1 cellular context compared by ENCODE assay signal in the genomic region with DNA sequence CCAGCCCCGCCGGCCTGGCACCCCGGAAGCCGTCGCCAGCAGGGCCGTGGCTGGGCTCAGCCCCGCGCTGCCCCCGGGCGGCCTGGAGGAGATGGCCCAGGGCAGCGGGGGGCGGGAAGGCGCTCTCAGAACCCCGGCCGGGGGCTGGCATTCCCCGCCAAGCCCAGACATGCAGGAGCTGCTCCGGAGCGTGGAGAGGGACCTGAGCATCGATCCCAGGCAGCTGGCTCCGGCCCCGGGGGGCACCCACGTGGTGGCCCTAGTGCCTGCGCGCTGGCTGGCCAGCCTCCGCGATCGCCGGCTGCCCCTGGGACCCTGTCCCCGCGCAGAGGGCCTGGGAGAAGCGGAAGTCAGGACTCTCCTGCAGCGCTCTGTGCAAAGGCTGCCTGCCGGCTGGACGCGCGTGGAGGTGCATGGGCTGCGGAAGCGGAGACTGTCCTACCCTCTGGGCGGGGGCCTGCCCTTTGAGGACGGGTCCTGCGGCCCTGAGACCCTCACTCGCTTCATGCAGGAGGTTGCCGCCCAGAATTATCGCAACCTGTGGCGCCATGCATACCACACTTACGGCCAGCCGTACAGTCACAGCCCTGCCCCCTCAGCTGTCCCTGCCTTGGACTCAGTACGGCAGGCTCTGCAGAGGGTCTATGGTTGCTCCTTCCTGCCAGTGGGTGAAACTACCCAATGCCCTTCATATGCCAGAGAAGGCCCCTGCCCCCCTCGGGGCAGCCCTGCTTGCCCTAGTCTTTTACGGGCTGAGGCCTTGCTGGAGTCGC.
TF ChIP-seq lines count a peak whose summit lies in the region.

No MANE protein-coding gene starts in this region.

TF ChIP-seq in HepG2, 621 proteins besides CTCF, POLR2A, EP300 and RAD21 (continued from another document and continues in another):
- TF ChIP-seq, protein P1, sequence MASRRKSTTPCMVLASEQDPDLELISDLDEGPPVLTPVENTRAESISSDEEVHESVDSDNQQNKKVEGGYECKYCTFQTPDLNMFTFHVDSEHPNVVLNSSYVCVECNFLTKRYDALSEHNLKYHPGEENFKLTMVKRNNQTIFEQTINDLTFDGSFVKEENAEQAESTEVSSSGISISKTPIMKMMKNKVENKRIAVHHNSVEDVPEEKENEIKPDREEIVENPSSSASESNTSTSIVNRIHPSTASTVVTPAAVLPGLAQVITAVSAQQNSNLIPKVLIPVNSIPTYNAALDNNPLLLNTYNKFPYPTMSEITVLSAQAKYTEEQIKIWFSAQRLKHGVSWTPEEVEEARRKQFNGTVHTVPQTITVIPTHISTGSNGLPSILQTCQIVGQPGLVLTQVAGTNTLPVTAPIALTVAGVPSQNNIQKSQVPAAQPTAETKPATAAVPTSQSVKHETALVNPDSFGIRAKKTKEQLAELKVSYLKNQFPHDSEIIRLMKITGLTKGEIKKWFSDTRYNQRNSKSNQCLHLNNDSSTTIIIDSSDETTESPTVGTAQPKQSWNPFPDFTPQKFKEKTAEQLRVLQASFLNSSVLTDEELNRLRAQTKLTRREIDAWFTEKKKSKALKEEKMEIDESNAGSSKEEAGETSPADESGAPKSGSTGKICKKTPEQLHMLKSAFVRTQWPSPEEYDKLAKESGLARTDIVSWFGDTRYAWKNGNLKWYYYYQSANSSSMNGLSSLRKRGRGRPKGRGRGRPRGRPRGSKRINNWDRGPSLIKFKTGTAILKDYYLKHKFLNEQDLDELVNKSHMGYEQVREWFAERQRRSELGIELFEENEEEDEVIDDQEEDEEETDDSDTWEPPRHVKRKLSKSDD (CRISPR knock-in tag; IDR thresholded peaks at IDR 0.05; ENCODE audit: low read depth), result peak; percentile 51; the same call in 1 of the 2 replicates
- TF ChIP-seq TBP (CRISPR knock-in tag; IDR thresholded peaks at IDR 0.05) (no peak), TSC22D2 (CRISPR knock-in tag; IDR thresholded peaks at IDR 0.05; ENCODE audit: borderline replicate concordance) (0 out of 2 replicates have a peak, but pooled peaks have one; percentile 39), MAFK (conservative IDR thresholded peaks at IDR 0.05 in 1 of 2, IDR thresholded peaks at IDR 0.05 in 1 of 2; ENCODE audit: low read length in 2 of 2) (no peak), KLF13 (CRISPR knock-in tag; IDR thresholded peaks at IDR 0.05) (no peak), NFYB (CRISPR knock-in tag; IDR thresholded peaks at IDR 0.05) (no peak), KLF11 (CRISPR knock-in tag; IDR thresholded peaks at IDR 0.05) (no peak), ZMAT3 (CRISPR knock-in tag; conservative IDR thresholded peaks at IDR 0.05) (peak; percentile 36; the same call in 1 of the 2 replicates), ATM (IDR thresholded peaks at IDR 0.05; ENCODE audit: borderline replicate concordance) (no peak), MAZ (IDR thresholded peaks at IDR 0.05; ENCODE audit: borderline replicate concordance, low read depth, low read length) (no peak), MAZ (CRISPR knock-in tag; IDR thresholded peaks at IDR 0.05; ENCODE audit: low read depth) (no peak; the same call in none of the 2 replicates), KDM2A (CRISPR knock-in tag; IDR thresholded peaks at IDR 0.05; ENCODE audit: borderline replicate concordance, low read depth) (peak; percentile 6; the same call in 1 of the 2 replicates), MAFG (CRISPR knock-in tag; IDR thresholded peaks at IDR 0.05) (no peak), ZNF790 (CRISPR knock-in tag; IDR thresholded peaks at IDR 0.05; ENCODE audit: borderline replicate concordance) (peak; percentile 79; the same call in 1 of the 2 replicates), ELF3 (CRISPR knock-in tag; IDR thresholded peaks at IDR 0.05) (peak; percentile 45; the same call in 1 of the 2 replicates), STAG1 (CRISPR knock-in tag; IDR thresholded peaks at IDR 0.05) (no peak; the same call in 1 of the 2 replicates), NFRKB (IDR thresholded peaks at IDR 0.05) (no peak), PCBP1 (IDR thresholded peaks at IDR 0.05; ENCODE audit: borderline replicate concordance, low read depth, low read length) (no peak), TEAD3 (CRISPR knock-in tag; optimal IDR thresholded peaks at IDR 0.05; ENCODE audit: borderline replicate concordance) (no peak), ZBTB7A (CRISPR knock-in tag; IDR thresholded peaks at IDR 0.05) (0 out of 2 replicates have a peak, but pooled peaks have one; percentile 67), U2AF1 (optimal IDR thresholded peaks at IDR 0.05; ENCODE audit: low read depth, low read length) (no peak), ZFP36 (IDR thresholded peaks at IDR 0.05; ENCODE audit: borderline replicate concordance, low read depth, low read length, partially characterized antibody) (no peak)
- TF ChIP-seq, protein P2, sequence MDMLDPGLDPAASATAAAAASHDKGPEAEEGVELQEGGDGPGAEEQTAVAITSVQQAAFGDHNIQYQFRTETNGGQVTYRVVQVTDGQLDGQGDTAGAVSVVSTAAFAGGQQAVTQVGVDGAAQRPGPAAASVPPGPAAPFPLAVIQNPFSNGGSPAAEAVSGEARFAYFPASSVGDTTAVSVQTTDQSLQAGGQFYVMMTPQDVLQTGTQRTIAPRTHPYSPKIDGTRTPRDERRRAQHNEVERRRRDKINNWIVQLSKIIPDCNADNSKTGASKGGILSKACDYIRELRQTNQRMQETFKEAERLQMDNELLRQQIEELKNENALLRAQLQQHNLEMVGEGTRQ (IDR thresholded peaks at IDR 0.05; ENCODE audit: low read depth, low read length), result no peak
- TF ChIP-seq, protein P2 (CRISPR knock-in tag; IDR thresholded peaks at IDR 0.05; ENCODE audit: borderline replicate concordance), result no peak
- TF ChIP-seq, protein P3, sequence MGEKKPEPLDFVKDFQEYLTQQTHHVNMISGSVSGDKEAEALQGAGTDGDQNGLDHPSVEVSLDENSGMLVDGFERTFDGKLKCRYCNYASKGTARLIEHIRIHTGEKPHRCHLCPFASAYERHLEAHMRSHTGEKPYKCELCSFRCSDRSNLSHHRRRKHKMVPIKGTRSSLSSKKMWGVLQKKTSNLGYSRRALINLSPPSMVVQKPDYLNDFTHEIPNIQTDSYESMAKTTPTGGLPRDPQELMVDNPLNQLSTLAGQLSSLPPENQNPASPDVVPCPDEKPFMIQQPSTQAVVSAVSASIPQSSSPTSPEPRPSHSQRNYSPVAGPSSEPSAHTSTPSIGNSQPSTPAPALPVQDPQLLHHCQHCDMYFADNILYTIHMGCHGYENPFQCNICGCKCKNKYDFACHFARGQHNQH (CRISPR knock-in tag; IDR thresholded peaks at IDR 0.05), result peak; percentile 31; the same call in 1 of the 2 replicates
- TF ChIP-seq, protein P4, sequence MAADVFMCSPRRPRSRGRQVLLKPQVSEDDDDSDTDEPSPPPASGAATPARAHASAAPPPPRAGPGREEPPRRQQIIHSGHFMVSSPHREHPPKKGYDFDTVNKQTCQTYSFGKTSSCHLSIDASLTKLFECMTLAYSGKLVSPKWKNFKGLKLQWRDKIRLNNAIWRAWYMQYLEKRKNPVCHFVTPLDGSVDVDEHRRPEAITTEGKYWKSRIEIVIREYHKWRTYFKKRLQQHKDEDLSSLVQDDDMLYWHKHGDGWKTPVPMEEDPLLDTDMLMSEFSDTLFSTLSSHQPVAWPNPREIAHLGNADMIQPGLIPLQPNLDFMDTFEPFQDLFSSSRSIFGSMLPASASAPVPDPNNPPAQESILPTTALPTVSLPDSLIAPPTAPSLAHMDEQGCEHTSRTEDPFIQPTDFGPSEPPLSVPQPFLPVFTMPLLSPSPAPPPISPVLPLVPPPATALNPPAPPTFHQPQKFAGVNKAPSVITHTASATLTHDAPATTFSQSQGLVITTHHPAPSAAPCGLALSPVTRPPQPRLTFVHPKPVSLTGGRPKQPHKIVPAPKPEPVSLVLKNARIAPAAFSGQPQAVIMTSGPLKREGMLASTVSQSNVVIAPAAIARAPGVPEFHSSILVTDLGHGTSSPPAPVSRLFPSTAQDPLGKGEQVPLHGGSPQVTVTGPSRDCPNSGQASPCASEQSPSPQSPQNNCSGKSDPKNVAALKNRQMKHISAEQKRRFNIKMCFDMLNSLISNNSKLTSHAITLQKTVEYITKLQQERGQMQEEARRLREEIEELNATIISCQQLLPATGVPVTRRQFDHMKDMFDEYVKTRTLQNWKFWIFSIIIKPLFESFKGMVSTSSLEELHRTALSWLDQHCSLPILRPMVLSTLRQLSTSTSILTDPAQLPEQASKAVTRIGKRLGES (CRISPR knock-in tag; IDR thresholded peaks at IDR 0.05; ENCODE audit: borderline replicate concordance), result no peak
- TF ChIP-seq, protein P5, sequence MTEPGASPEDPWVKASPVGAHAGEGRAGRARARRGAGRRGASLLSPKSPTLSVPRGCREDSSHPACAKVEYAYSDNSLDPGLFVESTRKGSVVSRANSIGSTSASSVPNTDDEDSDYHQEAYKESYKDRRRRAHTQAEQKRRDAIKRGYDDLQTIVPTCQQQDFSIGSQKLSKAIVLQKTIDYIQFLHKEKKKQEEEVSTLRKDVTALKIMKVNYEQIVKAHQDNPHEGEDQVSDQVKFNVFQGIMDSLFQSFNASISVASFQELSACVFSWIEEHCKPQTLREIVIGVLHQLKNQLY (CRISPR knock-in tag; IDR thresholded peaks at IDR 0.05), result no peak
- TF ChIP-seq, protein P6, sequence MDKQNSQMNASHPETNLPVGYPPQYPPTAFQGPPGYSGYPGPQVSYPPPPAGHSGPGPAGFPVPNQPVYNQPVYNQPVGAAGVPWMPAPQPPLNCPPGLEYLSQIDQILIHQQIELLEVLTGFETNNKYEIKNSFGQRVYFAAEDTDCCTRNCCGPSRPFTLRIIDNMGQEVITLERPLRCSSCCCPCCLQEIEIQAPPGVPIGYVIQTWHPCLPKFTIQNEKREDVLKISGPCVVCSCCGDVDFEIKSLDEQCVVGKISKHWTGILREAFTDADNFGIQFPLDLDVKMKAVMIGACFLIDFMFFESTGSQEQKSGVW (CRISPR knock-in tag; IDR thresholded peaks at IDR 0.05; ENCODE audit: borderline replicate concordance), result no peak
- TF ChIP-seq, protein P7, sequence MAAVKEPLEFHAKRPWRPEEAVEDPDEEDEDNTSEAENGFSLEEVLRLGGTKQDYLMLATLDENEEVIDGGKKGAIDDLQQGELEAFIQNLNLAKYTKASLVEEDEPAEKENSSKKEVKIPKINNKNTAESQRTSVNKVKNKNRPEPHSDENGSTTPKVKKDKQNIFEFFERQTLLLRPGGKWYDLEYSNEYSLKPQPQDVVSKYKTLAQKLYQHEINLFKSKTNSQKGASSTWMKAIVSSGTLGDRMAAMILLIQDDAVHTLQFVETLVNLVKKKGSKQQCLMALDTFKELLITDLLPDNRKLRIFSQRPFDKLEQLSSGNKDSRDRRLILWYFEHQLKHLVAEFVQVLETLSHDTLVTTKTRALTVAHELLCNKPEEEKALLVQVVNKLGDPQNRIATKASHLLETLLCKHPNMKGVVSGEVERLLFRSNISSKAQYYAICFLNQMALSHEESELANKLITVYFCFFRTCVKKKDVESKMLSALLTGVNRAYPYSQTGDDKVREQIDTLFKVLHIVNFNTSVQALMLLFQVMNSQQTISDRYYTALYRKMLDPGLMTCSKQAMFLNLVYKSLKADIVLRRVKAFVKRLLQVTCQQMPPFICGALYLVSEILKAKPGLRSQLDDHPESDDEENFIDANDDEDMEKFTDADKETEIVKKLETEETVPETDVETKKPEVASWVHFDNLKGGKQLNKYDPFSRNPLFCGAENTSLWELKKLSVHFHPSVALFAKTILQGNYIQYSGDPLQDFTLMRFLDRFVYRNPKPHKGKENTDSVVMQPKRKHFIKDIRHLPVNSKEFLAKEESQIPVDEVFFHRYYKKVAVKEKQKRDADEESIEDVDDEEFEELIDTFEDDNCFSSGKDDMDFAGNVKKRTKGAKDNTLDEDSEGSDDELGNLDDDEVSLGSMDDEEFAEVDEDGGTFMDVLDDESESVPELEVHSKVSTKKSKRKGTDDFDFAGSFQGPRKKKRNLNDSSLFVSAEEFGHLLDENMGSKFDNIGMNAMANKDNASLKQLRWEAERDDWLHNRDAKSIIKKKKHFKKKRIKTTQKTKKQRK (IDR thresholded peaks at IDR 0.05; ENCODE audit: low read length), result no peak
- TF ChIP-seq, protein P8, sequence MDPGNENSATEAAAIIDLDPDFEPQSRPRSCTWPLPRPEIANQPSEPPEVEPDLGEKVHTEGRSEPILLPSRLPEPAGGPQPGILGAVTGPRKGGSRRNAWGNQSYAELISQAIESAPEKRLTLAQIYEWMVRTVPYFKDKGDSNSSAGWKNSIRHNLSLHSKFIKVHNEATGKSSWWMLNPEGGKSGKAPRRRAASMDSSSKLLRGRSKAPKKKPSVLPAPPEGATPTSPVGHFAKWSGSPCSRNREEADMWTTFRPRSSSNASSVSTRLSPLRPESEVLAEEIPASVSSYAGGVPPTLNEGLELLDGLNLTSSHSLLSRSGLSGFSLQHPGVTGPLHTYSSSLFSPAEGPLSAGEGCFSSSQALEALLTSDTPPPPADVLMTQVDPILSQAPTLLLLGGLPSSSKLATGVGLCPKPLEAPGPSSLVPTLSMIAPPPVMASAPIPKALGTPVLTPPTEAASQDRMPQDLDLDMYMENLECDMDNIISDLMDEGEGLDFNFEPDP (CRISPR knock-in tag; conservative IDR thresholded peaks at IDR 0.05), result no peak
- TF ChIP-seq, protein P9, sequence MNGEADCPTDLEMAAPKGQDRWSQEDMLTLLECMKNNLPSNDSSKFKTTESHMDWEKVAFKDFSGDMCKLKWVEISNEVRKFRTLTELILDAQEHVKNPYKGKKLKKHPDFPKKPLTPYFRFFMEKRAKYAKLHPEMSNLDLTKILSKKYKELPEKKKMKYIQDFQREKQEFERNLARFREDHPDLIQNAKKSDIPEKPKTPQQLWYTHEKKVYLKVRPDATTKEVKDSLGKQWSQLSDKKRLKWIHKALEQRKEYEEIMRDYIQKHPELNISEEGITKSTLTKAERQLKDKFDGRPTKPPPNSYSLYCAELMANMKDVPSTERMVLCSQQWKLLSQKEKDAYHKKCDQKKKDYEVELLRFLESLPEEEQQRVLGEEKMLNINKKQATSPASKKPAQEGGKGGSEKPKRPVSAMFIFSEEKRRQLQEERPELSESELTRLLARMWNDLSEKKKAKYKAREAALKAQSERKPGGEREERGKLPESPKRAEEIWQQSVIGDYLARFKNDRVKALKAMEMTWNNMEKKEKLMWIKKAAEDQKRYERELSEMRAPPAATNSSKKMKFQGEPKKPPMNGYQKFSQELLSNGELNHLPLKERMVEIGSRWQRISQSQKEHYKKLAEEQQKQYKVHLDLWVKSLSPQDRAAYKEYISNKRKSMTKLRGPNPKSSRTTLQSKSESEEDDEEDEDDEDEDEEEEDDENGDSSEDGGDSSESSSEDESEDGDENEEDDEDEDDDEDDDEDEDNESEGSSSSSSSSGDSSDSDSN (CRISPR knock-in tag; IDR thresholded peaks at IDR 0.05), result peak; percentile 78
